In the genomic region with DNA sequence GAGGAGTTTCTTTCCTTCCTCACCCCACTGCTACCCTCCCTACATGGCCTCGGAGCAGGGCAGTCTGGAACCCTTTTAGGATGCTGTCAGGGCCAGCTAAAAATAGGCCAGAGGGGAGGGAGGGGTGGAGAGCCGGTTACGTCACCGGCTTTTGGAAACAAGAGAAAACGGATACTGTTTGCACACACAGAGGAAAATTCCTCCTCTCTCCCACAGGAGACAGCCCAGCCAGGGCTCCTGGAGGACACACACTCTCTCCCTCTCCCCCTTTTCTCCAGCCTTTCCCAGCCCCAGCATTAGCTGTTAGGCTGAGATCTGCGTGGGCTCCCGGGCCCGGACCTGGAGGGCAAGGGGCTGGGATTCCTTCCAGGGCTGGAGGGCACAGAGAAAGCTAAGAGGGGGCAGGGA, we compare ENCODE assay signal across 8 cellular contexts. TPM values are rescaled to one million over a fixed set of nuclear protein-coding genes. Genes with fewer than 3 reads are reported as not detected.
DNase-seq lines count a peak whose midpoint lies in the region; ATAC-seq and TF ChIP-seq lines count a peak whose summit lies in the region.

No MANE protein-coding gene starts in this region.

- peak; percentile 93 for ATAC-seq in Right ventricle myocardium inferior
- ATAC-seq in GM18868 (IDR thresholded peaks at IDR 0.05; ENCODE audit: unreplicated experiment): no peak
- ATAC-seq in HG03039 (IDR thresholded peaks at IDR 0.05; ENCODE audit: unreplicated experiment): no peak

- peaks cover 8% of the 10 kb centered on the region for H3K36me3 ChIP-seq in WERI-Rb-1

- no peaks in the 10 kb centered on the region for H3K27me3 ChIP-seq in WERI-Rb-1 (ENCODE audit: insufficient read depth, low read depth, severe bottlenecking)

- no peak overlapping the region for H3K4me3 ChIP-seq in WERI-Rb-1 (ENCODE audit: low read depth, low read length)

- no peak for TF ChIP-seq CTCF in WERI-Rb-1 (IDR thresholded peaks at IDR 0.05; ENCODE audit: low read depth, low read length)

- intact Hi-C loops in Right ventricle myocardium inferior (cut with DNase I): loop anchor here (2.0 kb wide), 1 partner anchor 28 kb away; no protein-coding TSS in a partner anchor

- DNase-seq in GM04503 (ENCODE audit: low read depth): peak; percentile 76
- peak; percentile 33 for DNase-seq in WERI-Rb-1
- peak; percentile 86 for DNase-seq in Right ventricle myocardium inferior (ENCODE audit: missing footprints)
- peak; percentile 82 for DNase-seq in putamen (ENCODE audit: low spot score)
- no peak for DNase-seq in T-helper 9 cell
- DNase-seq in SIG-M5 treated with dmso at 0.1 percent for 504 hours (lab: John Stamatoyannopoulos, UW; ENCODE audit: unreplicated experiment): no peak

- peak overlapping the region; percentile 79 for H3K27ac ChIP-seq in WERI-Rb-1

- no peaks in the 10 kb centered on the region for H3K9me3 ChIP-seq in WERI-Rb-1 (ENCODE audit: severe bottlenecking)

RNA-seq across cellular contexts. Expression of a gene that starts 20.0 kb away (rescaled TPM):
- 31.2 TPM for total RNA-seq in Right ventricle myocardium inferior

RNA-seq across cellular contexts. Expression of a gene that starts 34.2 kb away (rescaled TPM):
- 5.2 TPM for total RNA-seq in Right ventricle myocardium inferior

Comparison
In these comparisons a context has a peak if more than half of its experiments do, and no peak if none do; other contexts are left out.
1. DNase-seq: peak in GM04503 (single experiment), WERI-Rb-1 (single experiment), Right ventricle myocardium inferior (single experiment) and putamen (single experiment); none in T-helper 9 cell (single experiment) and SIG-M5 treated with dmso at 0.1 percent for 504 hours (single experiment).